In the genomic region with DNA sequence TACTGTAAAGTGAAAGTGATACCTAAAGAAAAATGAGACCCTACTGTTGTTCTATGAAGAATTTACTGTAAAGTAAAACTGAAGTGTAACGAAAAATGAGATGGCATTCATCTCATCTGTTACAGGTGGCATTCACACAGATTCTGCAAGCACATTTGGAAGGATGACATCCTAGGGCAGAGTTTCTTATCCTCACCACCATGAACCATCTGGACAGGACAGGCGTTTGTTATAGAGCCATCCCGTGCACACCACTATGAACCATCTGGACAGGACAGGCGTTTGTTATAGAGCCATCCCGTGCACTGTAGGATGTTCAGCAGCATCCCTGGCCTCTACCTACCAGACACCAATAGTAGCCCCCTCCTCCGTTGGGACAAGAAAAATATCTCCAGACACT, we compare ENCODE assay signal across 32 cellular contexts.
"Had no signal": no experiment of that assay in that cellular context is flagged by ENCODE, and none has a peak within 500 bp of the region (broad histone marks: within the 10 kb centered on the region; RNA-seq: fewer than 3 reads in every experiment).

No MANE protein-coding gene starts in this region.

- H3K27me3 ChIP-seq: brain microvascular endothelial cell, Peyer's patch, SJSA1 had no signal

- H3K36me3 Mint-ChIP-seq: activated naive CD4-positive, alpha-beta T cell treated with anti-CD3 and anti-CD28 coated beads, Interleukin-2, amount 10 ng/mL, durations not matched to agents 7 days and 5 days had no signal

- H3K9ac ChIP-seq: KMS-11, SK-N-SH had no signal

- FAIRE-seq: TTC549 had no signal

- H3K4me1 ChIP-seq: Peyer's patch had no signal

- H3K4me3 ChIP-seq: Peyer's patch, SJSA1 had no signal

- H3K36me3 ChIP-seq: brain microvascular endothelial cell, SJSA1 had no signal

- H3K27ac Mint-ChIP-seq: activated CD4-positive, alpha-beta T cell treated with anti-CD3 and anti-CD28 coated beads, Interleukin-2, amount 10 ng/mL, durations not matched to agents 24 days and 14 days; activated CD8-positive, alpha-beta T cell treated with anti-CD3 and anti-CD28 coated beads for 36 hours; activated naive CD4-positive, alpha-beta T cell treated with anti-CD3 and anti-CD28 coated beads, Interleukin-2, amount 10 ng/mL, durations not matched to agents 7 days and 5 days; activated naive CD8-positive, alpha-beta T cell; activated naive CD8-positive, alpha-beta T cell treated with anti-CD3 and anti-CD28 coated beads, Interleukin-2, amount 50 U/mL, for 24 hours; activated T-cell treated with anti-CD3 and anti-CD28 coated beads, Interleukin-2, amount 50 U/mL, for 24 hours; activated T-helper 1 cell treated with anti-CD3 and anti-CD28 coated beads, Interleukin-12 subunit alpha, Interleukin-12 subunit beta, Interleukin-2, Interleukin-4 antibody, amounts not matched to agents 30 ng/mL and 10 ng/mL and 1 ng/mL, durations not matched to agents 14 hours and 24 hours and 36 hours; T-helper 1 cell treated with Interleukin-12 subunit alpha and Interleukin-12 subunit beta and Interleukin-4 antibody, amounts not matched to agents 30 μg/mL and 1 μg/mL, for 36 hours; T-helper 2 cell treated with Interferon-gamma antibody and Interleukin-4, amounts not matched to agents 5 μg/mL and 100 μg/mL, for 36 hours had no signal

- H3K27ac ChIP-seq: brain microvascular endothelial cell, KMS-11, Peyer's patch, SJSA1 had no signal

- H3K9me3 ChIP-seq: Peyer's patch, SJSA1, SK-N-SH had no signal

- H3K27me3 Mint-ChIP-seq: activated CD4-positive, alpha-beta T cell treated with anti-CD3 and anti-CD28 coated beads, Interleukin-2, amount 10 ng/mL, durations not matched to agents 24 days and 14 days; activated CD8-positive, alpha-beta T cell treated with anti-CD3 and anti-CD28 coated beads for 36 hours; activated naive CD4-positive, alpha-beta T cell treated with anti-CD3 and anti-CD28 coated beads, Interleukin-2, amount 10 ng/mL, durations not matched to agents 7 days and 5 days; activated naive CD8-positive, alpha-beta T cell; activated naive CD8-positive, alpha-beta T cell treated with anti-CD3 and anti-CD28 coated beads, Interleukin-2, amount 50 U/mL, for 24 hours; activated T-cell treated with anti-CD3 and anti-CD28 coated beads, Interleukin-2, amount 50 U/mL, for 24 hours; central memory CD8-positive, alpha-beta T cell had no signal

- H3K9me3 Mint-ChIP-seq: activated CD4-positive, alpha-beta T cell treated with anti-CD3 and anti-CD28 coated beads, Interleukin-2, amount 10 ng/mL, durations not matched to agents 24 days and 14 days; activated CD8-positive, alpha-beta T cell treated with anti-CD3 and anti-CD28 coated beads for 36 hours; activated naive CD4-positive, alpha-beta T cell treated with anti-CD3 and anti-CD28 coated beads, Interleukin-2, amount 10 ng/mL, durations not matched to agents 7 days and 5 days; activated naive CD8-positive, alpha-beta T cell treated with anti-CD3 and anti-CD28 coated beads, Interleukin-2, amount 50 U/mL, for 24 hours; activated T-cell treated with anti-CD3 and anti-CD28 coated beads, Interleukin-2, amount 50 U/mL, for 24 hours; activated T-helper 1 cell treated with anti-CD3 and anti-CD28 coated beads, Interleukin-12 subunit alpha, Interleukin-12 subunit beta, Interleukin-2, Interleukin-4 antibody, amounts not matched to agents 30 ng/mL and 10 ng/mL and 1 ng/mL, durations not matched to agents 14 hours and 24 hours and 36 hours; central memory CD8-positive, alpha-beta T cell; T-helper 1 cell treated with Interleukin-12 subunit alpha and Interleukin-12 subunit beta and Interleukin-4 antibody, amounts not matched to agents 30 μg/mL and 1 μg/mL, for 36 hours; T-helper 2 cell treated with Interferon-gamma antibody and Interleukin-4, amounts not matched to agents 5 μg/mL and 100 μg/mL, for 36 hours had no signal

- H3K4me3 Mint-ChIP-seq: activated CD4-positive, alpha-beta T cell treated with anti-CD3 and anti-CD28 coated beads, Interleukin-2, amount 10 ng/mL, durations not matched to agents 24 days and 14 days; activated CD8-positive, alpha-beta T cell treated with anti-CD3 and anti-CD28 coated beads for 36 hours; activated naive CD4-positive, alpha-beta T cell treated with anti-CD3 and anti-CD28 coated beads, Interleukin-2, amount 10 ng/mL, durations not matched to agents 7 days and 5 days; activated naive CD8-positive, alpha-beta T cell; activated naive CD8-positive, alpha-beta T cell treated with anti-CD3 and anti-CD28 coated beads, Interleukin-2, amount 50 U/mL, for 24 hours; activated T-cell treated with anti-CD3 and anti-CD28 coated beads, Interleukin-2, amount 50 U/mL, for 24 hours; activated T-helper 1 cell treated with anti-CD3 and anti-CD28 coated beads, Interleukin-12 subunit alpha, Interleukin-12 subunit beta, Interleukin-2, Interleukin-4 antibody, amounts not matched to agents 30 ng/mL and 10 ng/mL and 1 ng/mL, durations not matched to agents 14 hours and 24 hours and 36 hours; central memory CD8-positive, alpha-beta T cell; T-helper 1 cell treated with Interleukin-12 subunit alpha and Interleukin-12 subunit beta and Interleukin-4 antibody, amounts not matched to agents 30 μg/mL and 1 μg/mL, for 36 hours; T-helper 2 cell treated with Interferon-gamma antibody and Interleukin-4, amounts not matched to agents 5 μg/mL and 100 μg/mL, for 36 hours had no signal

- H3K4me2 ChIP-seq: KMS-11, SK-N-SH had no signal

- H3K4me1 Mint-ChIP-seq: activated CD4-positive, alpha-beta T cell treated with anti-CD3 and anti-CD28 coated beads, Interleukin-2, amount 10 ng/mL, durations not matched to agents 24 days and 14 days; activated naive CD4-positive, alpha-beta T cell treated with anti-CD3 and anti-CD28 coated beads, Interleukin-2, amount 10 ng/mL, durations not matched to agents 7 days and 5 days; activated naive CD8-positive, alpha-beta T cell treated with anti-CD3 and anti-CD28 coated beads, Interleukin-2, amount 50 U/mL, for 24 hours had no signal

- DNase-seq: activated CD4-positive, alpha-beta T cell treated with anti-CD3 and anti-CD28 coated beads, Interleukin-2, amount 10 ng/mL, durations not matched to agents 24 days and 14 days; activated CD4-positive, alpha-beta T cell treated with anti-CD3 and anti-CD28 coated beads, Interleukin-2, amount 50 U/mL, for 4 hours; activated CD8-positive, alpha-beta T cell treated with anti-CD3 and anti-CD28 coated beads for 36 hours; activated gamma-delta T cell treated with Interleukin-2 at 50 U/mL for 16 hours; activated naive CD4-positive, alpha-beta T cell treated with anti-CD3 and anti-CD28 coated beads, Interleukin-2, amount 10 ng/mL, durations not matched to agents 7 days and 5 days; activated naive CD8-positive, alpha-beta T cell treated with anti-CD3 and anti-CD28 coated beads, Interleukin-2, amount 50 U/mL, for 24 hours; activated T-cell treated with anti-CD3 and anti-CD28 coated beads, Interleukin-2, amount 50 U/mL, for 24 hours; anterior cingulate cortex; brain microvascular endothelial cell; MM.1S; MV-4-11; NCI-H1092; NCI-H1417; NCI-H146; NCI-H1930; NCI-H2081 treated with DMSO at 0.1 percent for 48 hours; NCI-H510A; NCI-H69; NK-92 treated with Interleukin-12 subunit alpha and Interleukin-12 subunit beta, amount 100 ng/mL, for 24 hours; PC-3; Peyer's patch; RPMI8226; SHP77 treated with DMSO at 0.1 percent for 48 hours; SK-N-SH had no signal
